25 cellular contexts compared by ENCODE assay signal in genomic region chr5:123578390-123578789, GRCh38.
"Had no signal": no experiment of that assay in that cellular context is flagged by ENCODE, and none has a peak within 500 bp of the region (broad histone marks: within the 10 kb centered on the region; RNA-seq: fewer than 3 reads in every experiment).

No MANE protein-coding gene starts in this region.

- H3K27ac ChIP-seq: hepatocyte, neural progenitor cell, psoas muscle, sigmoid colon, spleen, testis, tibial artery had no signal

- DNase-seq: cerebellar nuclear complex; cortex of kidney; dorsolateral prefrontal cortex; effector CD4-positive, alpha-beta T cell; gastrocnemius medialis; head of caudate nucleus; immature natural killer cell; mesendoderm; midbrain; naive thymus-derived CD4-positive, alpha-beta T cell; psoas muscle; right cardiac atrium; sigmoid colon; spleen; stimulated activated CD4-positive, alpha-beta T cell treated with anti-CD3 and anti-CD28 coated beads, Interleukin-4, amount 100 ng/mL, for 4 hours; stimulated activated naive CD8-positive, alpha-beta T cell treated with anti-CD3 and anti-CD28 coated beads, Interleukin-15, Interleukin-2, amounts not matched to agents 100 U/mL and 50 U/mL, for 24 hours; substantia nigra; testis; tibial artery had no signal

- H3K4me1 ChIP-seq: gastrocnemius medialis, psoas muscle, testis had no signal

- H3K4me3 Mint-ChIP-seq: immature natural killer cell; naive thymus-derived CD4-positive, alpha-beta T cell; nephron; neural progenitor cell; stimulated activated memory B cell treated with anti-CD40 and anti-IgM and Interleukin-4, amounts not matched to agents 10 μg/mL and 1 μg/mL and 100 μg/mL, for 72 hours; type B pancreatic cell had no signal

- H3K27me3 ChIP-seq: dorsolateral prefrontal cortex, gastrocnemius medialis, hepatocyte, neural progenitor cell, sigmoid colon, spleen, testis, tibial artery had no signal

- H3K9me3 ChIP-seq: gastrocnemius medialis, psoas muscle, sigmoid colon, spleen, testis, tibial artery had no signal

- H3K27ac Mint-ChIP-seq: nephron; neural progenitor cell; stimulated activated memory B cell treated with anti-CD40 and anti-IgM and Interleukin-4, amounts not matched to agents 10 μg/mL and 1 μg/mL and 100 μg/mL, for 72 hours; type B pancreatic cell had no signal

- H3K4me1 Mint-ChIP-seq: stimulated activated memory B cell treated with anti-CD40 and anti-IgM and Interleukin-4, amounts not matched to agents 10 μg/mL and 1 μg/mL and 100 μg/mL, for 72 hours had no signal

- H3K4me3 ChIP-seq: dorsolateral prefrontal cortex, gastrocnemius medialis, hepatocyte, neural progenitor cell, psoas muscle, sigmoid colon, spleen, testis, tibial artery had no signal

- FAIRE-seq: keratinocyte had no signal

- H3K9me3 Mint-ChIP-seq: immature natural killer cell; naive thymus-derived CD4-positive, alpha-beta T cell; neural progenitor cell; stimulated activated memory B cell treated with anti-CD40 and anti-IgM and Interleukin-4, amounts not matched to agents 10 μg/mL and 1 μg/mL and 100 μg/mL, for 72 hours; type B pancreatic cell had no signal

- H3K27me3 Mint-ChIP-seq: naive thymus-derived CD4-positive, alpha-beta T cell; stimulated activated memory B cell treated with anti-CD40 and anti-IgM and Interleukin-4, amounts not matched to agents 10 μg/mL and 1 μg/mL and 100 μg/mL, for 72 hours; type B pancreatic cell had no signal

- H3K9ac ChIP-seq: neural progenitor cell had no signal
